15 cellular contexts compared by ENCODE assay signal in genomic region chr20:42604998-42605970, GRCh38.
DNase-seq lines count a peak whose midpoint lies in the region; ATAC-seq, FAIRE-seq and TF ChIP-seq lines count a peak whose summit lies in the region.
"Had no signal": no experiment of that assay in that cellular context is flagged by ENCODE, and none has a peak within 500 bp of the region (broad histone marks: within the 10 kb centered on the region; RNA-seq: fewer than 3 reads in every experiment).

No MANE protein-coding gene starts in this region.

- H4K8ac ChIP-seq in H1 (ENCODE audit: extremely low read depth, insufficient read depth, low read length), result 0 out of 2 replicates have a peak overlapping the region, but pooled peaks have one; percentile 15

- H4K20me1 ChIP-seq in H1 (replicated peaks in 1 of 2; ENCODE audit: control insufficient read depth in 1 of 2, insufficient read depth in 2 of 2, low read length in 2 of 2), result no peaks in the 10 kb centered on the region

- H4K5ac ChIP-seq in H1 (ENCODE audit: insufficient read length, low read depth, low read length), result no peak overlapping the region

- H3K9me3 ChIP-seq in H1 (ENCODE audit: insufficient read depth in 2 of 2, low read depth in 1 of 2, low read length in 1 of 2), result no peaks in the 10 kb centered on the region
- H3K9me3 ChIP-seq in left lung, result no peaks in the 10 kb centered on the region
- H3K9me3 ChIP-seq: BE2C, Peyer's patch had no signal

- peak; percentile 80 for ATAC-seq in left lung
- ATAC-seq in stimulated activated naive CD8-positive, alpha-beta T cell treated with anti-CD3 and anti-CD28 coated beads, Interleukin-15, Interleukin-2, amounts not matched to agents 100 U/mL and 50 U/mL, for 24 hours, result no peak
- no peak for ATAC-seq in GM19397 (IDR thresholded peaks at IDR 0.05; ENCODE audit: unreplicated experiment)

- no peak overlapping the region for H2BK12ac ChIP-seq in H1 (ENCODE audit: low read depth, low read length)

- H2BK15ac ChIP-seq in H1 (ENCODE audit: low read length), result no peak overlapping the region

- no peak overlapping the region for H3K56ac ChIP-seq in H1 (replicated peaks; ENCODE audit: insufficient read length, low read depth, low read length)

- H2BK20ac ChIP-seq in H1 (ENCODE audit: low read length), result no peak overlapping the region

- no peak overlapping the region for H2AK5ac ChIP-seq in H1 (ENCODE audit: low read depth, low read length)

- no peaks in the 10 kb centered on the region for H3K79me1 ChIP-seq in H1 (ENCODE audit: low read depth, low read length)

- no peak overlapping the region for H3K27ac Mint-ChIP-seq in type B pancreatic cell
- H3K27ac Mint-ChIP-seq: CD4-positive, alpha-beta memory T cell had no signal

- H2BK5ac ChIP-seq in H1 (ENCODE audit: low read depth, low read length), result no peak overlapping the region

- no peak for TF ChIP-seq RAD21 in H1 (IDR thresholded peaks at IDR 0.05 in 1 of 2, conservative IDR thresholded peaks at IDR 0.05 in 1 of 2; ENCODE audit: low read depth in 2 of 2, low read length in 2 of 2)

- POLR2A ChIA-PET in H1 (lab: Charles Lee; ENCODE audit: partially characterized antibody), result no interaction called here

- no peaks in the 10 kb centered on the region for H3K9me3 Mint-ChIP-seq in type B pancreatic cell

- no peaks in the 10 kb centered on the region for H3K79me2 ChIP-seq in H1 (ENCODE audit: control insufficient read depth in 1 of 2, insufficient read depth in 2 of 2, low read length in 2 of 2)

- CTCF ChIA-PET in H1 (lab: Charles Lee; ENCODE audit: partially characterized antibody), result no interaction called here

- H3K27me3 ChIP-seq in H1 (replicated peaks in 1 of 4; ENCODE audit: control insufficient read depth in 3 of 4, extremely low read depth in 1 of 4, insufficient read depth in 3 of 4, low read length in 3 of 4), result no peaks in the 10 kb centered on the region
- no peaks in the 10 kb centered on the region for H3K27me3 ChIP-seq in left lung
- H3K27me3 ChIP-seq: BE2C, Peyer's patch had no signal

- peak; percentile 2 for DNase-seq in HT1080 (ENCODE audit: low read depth)
- no peak for DNase-seq in H1 (ENCODE audit: low read depth in 1 of 2, low spot score in 2 of 2)
- no peak for DNase-seq in left lung
- DNase-seq in type B pancreatic cell (ENCODE audit: extremely low spot score, unreplicated experiment), result peak; percentile 39
- no peak for DNase-seq in HT-29 (ENCODE audit: low spot score)
- no peak for DNase-seq in stimulated activated naive CD8-positive, alpha-beta T cell treated with anti-CD3 and anti-CD28 coated beads, Interleukin-15, Interleukin-2, amounts not matched to agents 100 U/mL and 50 U/mL, for 24 hours
- DNase-seq: BE2C; CD4-positive, alpha-beta memory T cell; Kasumi-1; NCI-H187 treated with DMSO at 0.1 percent for 48 hours; NCI-H2171; NCI-H510A; Peyer's patch had no signal

- no peak overlapping the region for H3K23ac ChIP-seq in H1 (ENCODE audit: insufficient read length)

- intact Hi-C loops in left lung (cut with DNase I), result no loop called here

- no peak overlapping the region for H3K4me3 ChIP-seq in H1 (ENCODE audit: extremely low read depth in 1 of 4, insufficient read depth in 2 of 4, low read depth in 3 of 4, low read length in 4 of 4)
- H3K4me3 ChIP-seq in left lung, result no peak overlapping the region
- H3K4me3 ChIP-seq: Peyer's patch had no signal

- H3K27ac ChIP-seq in H1 (ENCODE audit: low read depth, low read length) (no peak overlapping the region), left lung (no peak overlapping the region)
- H3K27ac ChIP-seq: Peyer's patch had no signal

- H3K23me2 ChIP-seq in H1 (ENCODE audit: low read depth, low read length), result no peaks in the 10 kb centered on the region

- TF ChIP-seq CTCF in H1 (IDR thresholded peaks at IDR 0.05; ENCODE audit: control extremely low read depth in 1 of 3, insufficient read depth in 1 of 3, low read depth in 1 of 3, low read length in 3 of 3), result no peak
- no peak for TF ChIP-seq CTCF in left lung (IDR thresholded peaks at IDR 0.05)
- TF ChIP-seq CTCF in type B pancreatic cell (conservative IDR thresholded peaks at IDR 0.05), result no peak

- no peak overlapping the region for H3K4me2 ChIP-seq in H1 (ENCODE audit: insufficient read depth in 1 of 2, low read depth in 2 of 2, low read length in 2 of 2)

- H3K4me1 Mint-ChIP-seq in type B pancreatic cell (ENCODE audit: unreplicated experiment), result peaks cover 7% of the 10 kb centered on the region
- H3K4me1 Mint-ChIP-seq: CD4-positive, alpha-beta memory T cell had no signal

- H3K4me1 ChIP-seq in H1 (replicated peaks in 1 of 4; ENCODE audit: control insufficient read depth in 3 of 4, insufficient read depth in 4 of 4, low read length in 3 of 4), result no peaks in the 10 kb centered on the region
- no peaks in the 10 kb centered on the region for H3K4me1 ChIP-seq in left lung
- H3K4me1 ChIP-seq: BE2C, Peyer's patch had no signal

- no peak for TF ChIP-seq POLR2A in H1 (IDR thresholded peaks at IDR 0.05; ENCODE audit: control extremely low read depth in 1 of 2, low read depth in 2 of 2, low read length in 2 of 2)

- no peak overlapping the region for H4K91ac ChIP-seq in H1 (replicated peaks; ENCODE audit: insufficient read length, low read length)

- H3K14ac ChIP-seq in H1 (ENCODE audit: insufficient read length), result no peak overlapping the region

- H3K9ac ChIP-seq in H1 (replicated peaks in 1 of 4; ENCODE audit: extremely low read depth in 1 of 4, low read depth in 3 of 4, low read length in 3 of 4), result no peak overlapping the region

- no peak for FAIRE-seq in H1 (lab: Jason Lieb, UNC)
- FAIRE-seq: H54 had no signal

- no peak for TF ChIP-seq EP300 in H1 (IDR thresholded peaks at IDR 0.05; ENCODE audit: borderline replicate concordance in 1 of 2, low read depth in 2 of 2, low read length in 2 of 2)

- H3K36me3 ChIP-seq in H1 (ENCODE audit: control insufficient read depth in 2 of 4, insufficient read depth in 4 of 4, low read length in 3 of 4) (no peaks in the 10 kb centered on the region), left lung (no peaks in the 10 kb centered on the region)
- H3K36me3 ChIP-seq: BE2C, Peyer's patch had no signal

- H2AFZ ChIP-seq in H1 (ENCODE audit: low read length), result no peak overlapping the region

- no peak overlapping the region for H3K4me3 Mint-ChIP-seq in type B pancreatic cell
- H3K4me3 Mint-ChIP-seq: CD4-positive, alpha-beta memory T cell had no signal

- H3K27me3 Mint-ChIP-seq in type B pancreatic cell, result no peaks in the 10 kb centered on the region
- H3K27me3 Mint-ChIP-seq: CD4-positive, alpha-beta memory T cell had no signal

- H3K4ac ChIP-seq in H1 (replicated peaks; ENCODE audit: insufficient read length, low read depth, low read length), result no peak overlapping the region

- H2BK120ac ChIP-seq in H1 (replicated peaks; ENCODE audit: low read depth, low read length), result no peak overlapping the region

- no peaks in the 10 kb centered on the region for H3K36me3 Mint-ChIP-seq in type B pancreatic cell
- H3K36me3 Mint-ChIP-seq: CD4-positive, alpha-beta memory T cell had no signal

- H3K18ac ChIP-seq in H1 (ENCODE audit: extremely low read depth, low read length), result no peak overlapping the region

- WGBS in H1 (ENCODE audit: extremely low coverage in 1 of 2, insufficient coverage in 1 of 2, insufficient read length in 1 of 2, insufficient replicate concordance in 2 of 2, low coverage in 1 of 2, low lambda C conversion rate in 2 of 2, missing lambda C conversion rate in 1 of 2), 2 experiments, result 90% methylated on average over 13 of the region's 13 CpGs; no CpG with 5 or more reads in 1 of the 2 experiments

TF ChIP-seq in H1, 55 proteins besides CTCF, POLR2A, EP300 and RAD21 (continues in another document):
- TF ChIP-seq SUZ12 (IDR thresholded peaks at IDR 0.05; ENCODE audit: low read length), result no peak
- TF ChIP-seq RFX5 (IDR thresholded peaks at IDR 0.05; ENCODE audit: borderline replicate concordance, low read depth, low read length), result no peak
- no peak for TF ChIP-seq SIRT6 (IDR thresholded peaks at IDR 0.05; ENCODE audit: low read length)
- TF ChIP-seq ATF2 (IDR thresholded peaks at IDR 0.05; ENCODE audit: low read length), result no peak
- no peak for TF ChIP-seq ZNF274 (IDR thresholded peaks at IDR 0.05; ENCODE audit: borderline replicate concordance, extremely low read depth, low read length)
- TF ChIP-seq CHD1 (IDR thresholded peaks at IDR 0.05; ENCODE audit: low read depth, low read length), result no peak
- TF ChIP-seq ASH2L (IDR thresholded peaks at IDR 0.05; ENCODE audit: low read length), result no peak
- TF ChIP-seq CBX8 (IDR thresholded peaks at IDR 0.05; ENCODE audit: borderline replicate concordance, low read depth, low read length), result no peak
- no peak for TF ChIP-seq NANOG (IDR thresholded peaks at IDR 0.05; ENCODE audit: insufficient read depth, low read depth, low read length, poor library complexity, severe bottlenecking)
- no peak for TF ChIP-seq CEBPB (IDR thresholded peaks at IDR 0.05; ENCODE audit: low read depth, low read length)
- TF ChIP-seq SP1 (IDR thresholded peaks at IDR 0.05; ENCODE audit: low read depth, low read length), result no peak
- TF ChIP-seq SIX5 (IDR thresholded peaks at IDR 0.05; ENCODE audit: low read depth, low read length), result no peak
- TF ChIP-seq TAF1 (IDR thresholded peaks at IDR 0.05; ENCODE audit: low read depth, low read length), result no peak
- TF ChIP-seq MAX (IDR thresholded peaks at IDR 0.05), result no peak
- TF ChIP-seq JUN (IDR thresholded peaks at IDR 0.05; ENCODE audit: low read depth, low read length), result no peak
- TF ChIP-seq CBX5 (IDR thresholded peaks at IDR 0.05; ENCODE audit: low read depth, low read length), result no peak

Comparison
In these comparisons a context has a peak if more than half of its experiments do, and no peak if none do; other contexts are left out.
1. DNase-seq: peak in HT1080 (single experiment) and type B pancreatic cell (single experiment); none in H1 (0 of 2), left lung (0 of 2), HT-29 (single experiment) and stimulated activated naive CD8-positive, alpha-beta T cell treated with anti-CD3 and anti-CD28 coated beads, Interleukin-15, Interleukin-2, amounts not matched to agents 100 U/mL and 50 U/mL, for 24 hours (single experiment).